In the genomic region with DNA sequence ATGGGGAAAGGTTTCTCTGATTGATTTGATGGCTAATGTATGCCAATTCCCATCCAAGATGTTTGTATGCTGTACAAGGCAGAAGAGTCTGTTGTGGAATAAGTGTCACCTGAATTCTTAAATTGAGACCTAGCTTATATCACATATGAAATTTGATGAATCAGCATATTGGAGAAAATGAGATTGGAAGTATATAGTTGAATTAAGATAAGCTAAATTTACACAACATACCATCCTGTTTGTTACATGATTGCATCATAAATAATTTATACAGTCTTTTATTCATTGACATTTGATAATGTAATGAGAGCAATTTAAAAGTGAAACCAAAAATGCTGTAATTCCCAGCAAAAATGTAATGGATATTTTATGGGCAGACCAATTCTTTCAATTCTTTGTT, we compare ENCODE assay signal across 2 cellular contexts.
TF ChIP-seq lines count a peak whose summit lies in the region.

No MANE protein-coding gene starts in this region.

TF ChIP-seq in SK-N-SH, 30 proteins besides CTCF, POLR2A, EP300 and RAD21 (continued from another document):
- TF ChIP-seq TEAD4 (IDR thresholded peaks at IDR 0.05; ENCODE audit: borderline replicate concordance, insufficient read depth), result no peak
- no peak for TF ChIP-seq FOSL2 (IDR thresholded peaks at IDR 0.05; ENCODE audit: borderline replicate concordance, low read depth)
- no peak for TF ChIP-seq POLR2AphosphoS5 (IDR thresholded peaks at IDR 0.05; ENCODE audit: low read depth, low read length)
- no peak for TF ChIP-seq FOXM1 (IDR thresholded peaks at IDR 0.05; ENCODE audit: low read depth)

TF ChIP-seq in SK-N-SH treated with all-trans-retinoic acid at 6 μM for 48 hours, 23 proteins besides CTCF, POLR2A, EP300 and RAD21 (continued from another document):
- TF ChIP-seq, protein P1, sequence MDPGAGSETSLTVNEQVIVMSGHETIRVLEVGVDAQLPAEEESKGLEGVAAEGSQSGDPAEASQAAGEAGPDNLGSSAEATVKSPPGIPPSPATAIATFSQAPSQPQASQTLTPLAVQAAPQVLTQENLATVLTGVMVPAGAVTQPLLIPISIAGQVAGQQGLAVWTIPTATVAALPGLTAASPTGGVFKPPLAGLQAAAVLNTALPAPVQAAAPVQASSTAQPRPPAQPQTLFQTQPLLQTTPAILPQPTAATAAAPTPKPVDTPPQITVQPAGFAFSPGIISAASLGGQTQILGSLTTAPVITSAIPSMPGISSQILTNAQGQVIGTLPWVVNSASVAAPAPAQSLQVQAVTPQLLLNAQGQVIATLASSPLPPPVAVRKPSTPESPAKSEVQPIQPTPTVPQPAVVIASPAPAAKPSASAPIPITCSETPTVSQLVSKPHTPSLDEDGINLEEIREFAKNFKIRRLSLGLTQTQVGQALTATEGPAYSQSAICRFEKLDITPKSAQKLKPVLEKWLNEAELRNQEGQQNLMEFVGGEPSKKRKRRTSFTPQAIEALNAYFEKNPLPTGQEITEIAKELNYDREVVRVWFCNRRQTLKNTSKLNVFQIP (CRISPR knock-in tag; IDR thresholded peaks at IDR 0.05; ENCODE audit: borderline replicate concordance, low read depth), result no peak
- TF ChIP-seq ZFP3 (CRISPR knock-in tag; IDR thresholded peaks at IDR 0.05) (no peak), ISL1 (CRISPR knock-in tag; IDR thresholded peaks at IDR 0.05) (no peak), TCF4 (CRISPR knock-in tag; IDR thresholded peaks at IDR 0.05; ENCODE audit: borderline replicate concordance) (no peak), ZNF565 (CRISPR knock-in tag; conservative IDR thresholded peaks at IDR 0.05; ENCODE audit: low read depth) (no peak), ZC3H10 (CRISPR knock-in tag; IDR thresholded peaks at IDR 0.05) (no peak), OSR1 (CRISPR knock-in tag; IDR thresholded peaks at IDR 0.05) (no peak), PPARA (CRISPR knock-in tag; IDR thresholded peaks at IDR 0.05; ENCODE audit: borderline replicate concordance) (no peak), SNAI2 (CRISPR knock-in tag; IDR thresholded peaks at IDR 0.05) (no peak)
- TF ChIP-seq, protein P2, sequence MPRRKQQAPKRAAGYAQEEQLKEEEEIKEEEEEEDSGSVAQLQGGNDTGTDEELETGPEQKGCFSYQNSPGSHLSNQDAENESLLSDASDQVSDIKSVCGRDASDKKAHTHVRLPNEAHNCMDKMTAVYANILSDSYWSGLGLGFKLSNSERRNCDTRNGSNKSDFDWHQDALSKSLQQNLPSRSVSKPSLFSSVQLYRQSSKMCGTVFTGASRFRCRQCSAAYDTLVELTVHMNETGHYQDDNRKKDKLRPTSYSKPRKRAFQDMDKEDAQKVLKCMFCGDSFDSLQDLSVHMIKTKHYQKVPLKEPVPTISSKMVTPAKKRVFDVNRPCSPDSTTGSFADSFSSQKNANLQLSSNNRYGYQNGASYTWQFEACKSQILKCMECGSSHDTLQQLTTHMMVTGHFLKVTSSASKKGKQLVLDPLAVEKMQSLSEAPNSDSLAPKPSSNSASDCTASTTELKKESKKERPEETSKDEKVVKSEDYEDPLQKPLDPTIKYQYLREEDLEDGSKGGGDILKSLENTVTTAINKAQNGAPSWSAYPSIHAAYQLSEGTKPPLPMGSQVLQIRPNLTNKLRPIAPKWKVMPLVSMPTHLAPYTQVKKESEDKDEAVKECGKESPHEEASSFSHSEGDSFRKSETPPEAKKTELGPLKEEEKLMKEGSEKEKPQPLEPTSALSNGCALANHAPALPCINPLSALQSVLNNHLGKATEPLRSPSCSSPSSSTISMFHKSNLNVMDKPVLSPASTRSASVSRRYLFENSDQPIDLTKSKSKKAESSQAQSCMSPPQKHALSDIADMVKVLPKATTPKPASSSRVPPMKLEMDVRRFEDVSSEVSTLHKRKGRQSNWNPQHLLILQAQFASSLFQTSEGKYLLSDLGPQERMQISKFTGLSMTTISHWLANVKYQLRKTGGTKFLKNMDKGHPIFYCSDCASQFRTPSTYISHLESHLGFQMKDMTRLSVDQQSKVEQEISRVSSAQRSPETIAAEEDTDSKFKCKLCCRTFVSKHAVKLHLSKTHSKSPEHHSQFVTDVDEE (CRISPR knock-in tag; IDR thresholded peaks at IDR 0.05), result no peak
TF ChIP-seq in SK-N-SH treated with all-trans-retinoic acid at 6 μM for 48 hours: peak in this region for 0.
